Comparison of ENCODE assay signal across 26 cellular contexts in genomic region chr19:55226273-55226672, GRCh38. TPM values are rescaled to one million over a fixed set of nuclear protein-coding genes. Genes with fewer than 3 reads are reported as not detected.
"Had no signal": no experiment of that assay in that cellular context is flagged by ENCODE, and none has a peak within 500 bp of the region (broad histone marks: within the 10 kb centered on the region; RNA-seq: fewer than 3 reads in every experiment).

No MANE protein-coding gene starts in this region.

- H3K4me1 ChIP-seq: colonic mucosa, foreskin keratinocyte, left lung, psoas muscle, upper lobe of right lung, vagina had no signal

- H3K27me3 ChIP-seq: colonic mucosa, esophagus muscularis mucosa, foreskin keratinocyte, gastroesophageal sphincter, heart left ventricle, left lung, ovary, spleen, transverse colon, upper lobe of right lung, vagina had no signal

- H3K4me3 ChIP-seq: colonic mucosa, esophagus muscularis mucosa, gastroesophageal sphincter, heart left ventricle, left lung, ovary, psoas muscle, skin epidermis, spleen, thoracic aorta, transverse colon, upper lobe of right lung, vagina had no signal

- H3K36me3 ChIP-seq: ovary had no signal

- H3K9me3 ChIP-seq: colonic mucosa, esophagus muscularis mucosa, gastroesophageal sphincter, heart left ventricle, left lung, ovary, psoas muscle, thoracic aorta, transverse colon, upper lobe of right lung, vagina had no signal

- ATAC-seq: foreskin keratinocyte; gastroesophageal sphincter; heart left ventricle; left cardiac atrium; left lung; naive thymus-derived CD4-positive, alpha-beta T cell; psoas muscle had no signal

- DNase-seq: colonic mucosa; foreskin keratinocyte; hippocampal formation; left cardiac atrium; midbrain; naive thymus-derived CD4-positive, alpha-beta T cell; nucleus accumbens; ovary; right cardiac atrium; spleen; stimulated activated CD4-positive, alpha-beta T cell treated with anti-CD3 and anti-CD28 coated beads, Interleukin-4, amount 100 ng/mL, for 4 hours; stimulated activated naive B cell treated with anti-CD40 and anti-IgM and Interleukin-4, amounts not matched to agents 10 μg/mL and 1 μg/mL and 100 μg/mL, for 72 hours; transverse colon; upper lobe of right lung had no signal

- H3K27ac ChIP-seq: colonic mucosa, esophagus muscularis mucosa, foreskin keratinocyte, gastroesophageal sphincter, heart left ventricle, left lung, ovary, psoas muscle, skin epidermis, spleen, thoracic aorta, transverse colon, upper lobe of right lung, vagina had no signal

RNA-seq across cellular contexts. Expression of gene PTPRH, which starts 17.0 kb away (rescaled TPM):
- total RNA-seq: upper lobe of right lung had no signal
- polyA plus RNA-seq: naive thymus-derived CD4-positive, alpha-beta T cell had no signal

RNA-seq across cellular contexts. Expression of gene SYT5, which starts 46.2 kb away (rescaled TPM):
- total RNA-seq: left cardiac atrium, left lung, lung microvascular endothelial cell, mucosa of gallbladder, psoas muscle, renal cortical epithelial cell, thoracic aorta, upper lobe of right lung, vagina had no signal
- polyA plus RNA-seq: endothelial cell of umbilical vein; heart left ventricle; naive thymus-derived CD4-positive, alpha-beta T cell; ovary had no signal
